ENCODE assay signal across 31 cellular contexts in genomic region chr11:132424433-132424832, GRCh38.
"Had no signal": no experiment of that assay in that cellular context is flagged by ENCODE, and none has a peak within 500 bp of the region (broad histone marks: within the 10 kb centered on the region; RNA-seq: fewer than 3 reads in every experiment).

No MANE protein-coding gene starts in this region.

- H3K4me3 Mint-ChIP-seq: endodermal cell; naive thymus-derived CD8-positive, alpha-beta T cell; nephron progenitor cell; stimulated activated effector memory CD8-positive, alpha-beta T cell treated with anti-CD3 and anti-CD28 coated beads, Interleukin-12 subunit alpha, Interleukin-12 subunit beta, amount 100 ng/mL, for 72 hours had no signal

- H3K4me2 ChIP-seq: smooth muscle cell had no signal

- H3K36me3 Mint-ChIP-seq: naive thymus-derived CD8-positive, alpha-beta T cell; stimulated activated effector memory CD8-positive, alpha-beta T cell treated with anti-CD3 and anti-CD28 coated beads, Interleukin-12 subunit alpha, Interleukin-12 subunit beta, amount 100 ng/mL, for 72 hours had no signal

- H3K27ac Mint-ChIP-seq: endodermal cell; naive thymus-derived CD8-positive, alpha-beta T cell; nephron progenitor cell; stimulated activated effector memory CD8-positive, alpha-beta T cell treated with anti-CD3 and anti-CD28 coated beads, Interleukin-12 subunit alpha, Interleukin-12 subunit beta, amount 100 ng/mL, for 72 hours had no signal

- H3K9me3 Mint-ChIP-seq: endodermal cell, nephron progenitor cell had no signal

- H3K4me1 Mint-ChIP-seq: endodermal cell; naive thymus-derived CD8-positive, alpha-beta T cell; stimulated activated effector memory CD8-positive, alpha-beta T cell treated with anti-CD3 and anti-CD28 coated beads, Interleukin-12 subunit alpha, Interleukin-12 subunit beta, amount 100 ng/mL, for 72 hours had no signal

- FAIRE-seq: colon, pancreas had no signal

- H3K4me3 ChIP-seq: dorsolateral prefrontal cortex, heart right ventricle, left ventricle myocardium inferior, lower lobe of right lung, pancreas, prostate gland, right atrium auricular region, smooth muscle cell, stomach, thyroid gland, vagina had no signal

- H3K36me3 ChIP-seq: heart right ventricle, left ventricle myocardium inferior, lower lobe of right lung, neutrophil, pancreas, prostate gland, right atrium auricular region, stomach, thyroid gland, vagina had no signal

- H3K27me3 ChIP-seq: dorsolateral prefrontal cortex, neutrophil, right atrium auricular region, stomach, thyroid gland, vagina had no signal

- ATAC-seq: esophagus mucosa; left colon; lower lobe of right lung; naive thymus-derived CD8-positive, alpha-beta T cell; sciatic nerve; stimulated activated effector memory CD8-positive, alpha-beta T cell treated with anti-CD3 and anti-CD28 coated beads, Interleukin-12 subunit alpha, Interleukin-12 subunit beta, amount 100 ng/mL, for 72 hours had no signal

- DNase-seq: dorsolateral prefrontal cortex; effector CD4-positive, alpha-beta T cell; endodermal cell; foreskin fibroblast; glutamatergic neuron; heart right ventricle; hippocampal formation; islet precursor cell; kidney glomerular epithelial cell; left colon; left ventricle myocardium inferior; lower lobe of right lung; naive thymus-derived CD8-positive, alpha-beta T cell; nephron progenitor cell; pancreas; stimulated activated CD4-positive, alpha-beta T cell treated with anti-CD3 and anti-CD28 coated beads, Interleukin-2, amount 100 ng/mL, for 24 hours; stimulated activated CD4-positive, alpha-beta T cell treated with anti-CD3 and anti-CD28 coated beads, Interleukin-4, amount 100 ng/mL, for 24 hours; stimulated activated naive CD4-positive, alpha-beta T cell treated with Interleukin-2 at 50 U/mL for 16 hours; stomach; thyroid gland; trophoblast cell had no signal

- H3K9me3 ChIP-seq: heart right ventricle, left ventricle myocardium inferior, lower lobe of right lung, neutrophil, pancreas, prostate gland, right atrium auricular region, stomach, thyroid gland, vagina had no signal

- H3K27ac ChIP-seq: dorsolateral prefrontal cortex, epithelial cell of prostate, heart right ventricle, left ventricle myocardium inferior, lower lobe of right lung, neutrophil, pancreas, prostate gland, right atrium auricular region, stomach, thyroid gland, vagina had no signal

- H3K4me1 ChIP-seq: heart right ventricle, left ventricle myocardium inferior, lower lobe of right lung, pancreas, prostate gland, right atrium auricular region, stomach, thyroid gland, vagina had no signal
